8 cellular contexts compared by ENCODE assay signal in the genomic region with DNA sequence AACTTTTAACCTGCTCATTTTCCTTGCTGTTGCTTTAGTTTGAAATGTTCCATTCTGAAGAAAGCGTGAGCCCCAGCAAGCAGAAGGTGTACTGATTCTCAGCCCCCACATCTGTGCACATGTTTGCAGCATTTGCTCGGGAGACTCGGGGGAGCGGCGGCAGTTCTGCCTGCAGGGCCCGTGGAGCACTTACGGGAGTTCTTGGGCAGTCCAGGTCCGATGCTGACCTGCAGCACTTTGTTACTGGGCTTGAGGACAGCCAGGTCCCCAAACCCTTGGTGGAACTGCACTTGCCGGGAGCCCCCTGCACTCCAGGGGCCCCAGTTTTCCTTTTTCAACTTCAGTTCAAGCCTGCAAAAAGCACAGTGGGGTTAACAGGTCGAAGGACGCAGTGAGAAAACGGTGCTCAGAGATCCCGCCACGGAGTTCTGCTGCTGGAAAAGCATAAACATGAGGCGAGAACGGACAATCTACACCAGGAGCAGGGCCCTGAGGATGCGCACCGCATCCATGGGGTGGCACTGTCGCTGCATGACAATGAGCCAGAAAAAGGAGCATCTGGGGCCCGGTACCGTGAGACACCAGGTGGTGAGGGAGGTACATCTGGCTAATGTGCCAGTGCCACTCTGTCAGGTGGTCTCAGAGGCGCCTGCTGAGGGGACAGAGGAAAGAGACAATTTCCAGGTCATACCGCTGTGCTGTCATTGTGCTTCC.
DNase-seq lines count a peak whose midpoint lies in the region; ATAC-seq lines count a peak whose summit lies in the region.

No MANE protein-coding gene starts in this region.

- ATAC-seq in HG03460 (IDR thresholded peaks at IDR 0.05; ENCODE audit: unreplicated experiment) (no peak), GM21786 (IDR thresholded peaks at IDR 0.05; ENCODE audit: unreplicated experiment) (no peak)

- DNase-seq in DMS153 treated with DMSO at 0.1 percent for 48 hours (lab: John Stamatoyannopoulos, UW; ENCODE audit: unreplicated experiment) (peak; percentile 18), NAMALWA (ENCODE audit: low spot score) (peak; percentile 71), UCSD-AML1 (lab: John Stamatoyannopoulos, UW; ENCODE audit: unreplicated experiment) (peak; percentile 34), iris pigment epithelial cell (ENCODE audit: low read depth) (peak; percentile 11), cortex of kidney (lab: John Stamatoyannopoulos, UW) (no peak), inferior parietal cortex (ENCODE audit: extremely low spot score) (no peak)

Comparison
In these comparisons a context has a peak if more than half of its experiments do, and no peak if none do; other contexts are left out.
1. DNase-seq: peak in DMS153 treated with DMSO at 0.1 percent for 48 hours (single experiment), NAMALWA (single experiment), UCSD-AML1 (single experiment) and iris pigment epithelial cell (single experiment); none in cortex of kidney (single experiment) and inferior parietal cortex (single experiment).